Comparison of ENCODE assay signal across 1 cellular context in genomic region chr13:21032656-21033055, GRCh38.
TF ChIP-seq lines count a peak whose summit lies in the region.

No MANE protein-coding gene starts in this region.

TF ChIP-seq in GM23338, 12 proteins besides CTCF, POLR2A, EP300 and RAD21 (continued from another document):
- no peak for TF ChIP-seq ZNF462 (CRISPR knock-in tag; IDR thresholded peaks at IDR 0.05)
- no peak for TF ChIP-seq EZH2 (IDR thresholded peaks at IDR 0.05; ENCODE audit: low read depth, unreplicated experiment)
- no peak for TF ChIP-seq ETS1 (IDR thresholded peaks at IDR 0.05)
- TF ChIP-seq ZNF114 (CRISPR knock-in tag; IDR thresholded peaks at IDR 0.05) = no peak
- TF ChIP-seq STAT1 (IDR thresholded peaks at IDR 0.05; ENCODE audit: unreplicated experiment) = no peak
- TF ChIP-seq EZH2phosphoT487 (IDR thresholded peaks at IDR 0.05; ENCODE audit: unreplicated experiment) = no peak
TF ChIP-seq in GM23338: peak in this region for 0.
